In genomic region chr18:55998071-55998522, GRCh38 we compare ENCODE assay signal across 10 cellular contexts.
A peak's percentile ranks its signal among the peaks of the same experiment; 100 is the strongest.
DNase-seq lines count a peak whose midpoint lies in the region; ATAC-seq, FAIRE-seq and TF ChIP-seq lines count a peak whose summit lies in the region.
"Had no signal": no experiment of that assay in that cellular context is flagged by ENCODE, and none has a peak within 500 bp of the region (broad histone marks: within the 10 kb centered on the region; RNA-seq: fewer than 3 reads in every experiment).

No MANE protein-coding gene starts in this region.

- ATAC-seq in RWPE2 (ENCODE audit: low read depth) = peak; percentile 44; the same call in 2 of the 3 replicates
- no peak for ATAC-seq in GM19452 (IDR thresholded peaks at IDR 0.05; ENCODE audit: unreplicated experiment)
- ATAC-seq: K562 had no signal

- no peak for TF ChIP-seq CTCF in RWPE2 (IDR thresholded peaks at IDR 0.05; ENCODE audit: poor library complexity, severe bottlenecking)
- TF ChIP-seq CTCF in prostate gland (IDR thresholded peaks at IDR 0.05) = no peak

- 14% methylated on average over 11 of the region's 11 CpGs for WGBS in prostate gland

- H3K27ac ChIP-seq in RWPE2 (ENCODE audit: poor library complexity, severe bottlenecking) (no peak overlapping the region), prostate gland (no peak overlapping the region)

- H3K27me3 ChIP-seq in RWPE2 (ENCODE audit: insufficient read depth, poor library complexity, severe bottlenecking) (no peaks in the 10 kb centered on the region), prostate gland (replicated peaks; ENCODE audit: insufficient read depth) (no peaks in the 10 kb centered on the region)

- intact Hi-C loops in prostate gland (cut with DNase I) = no loop called here

- H3K4me1 ChIP-seq in RWPE2 (ENCODE audit: insufficient read depth, poor library complexity, severe bottlenecking) (peaks cover 8% of the 10 kb centered on the region), prostate gland (replicated peaks) (no peaks in the 10 kb centered on the region)

- FAIRE-seq in frontal cortex (lab: Jason Lieb, UNC) = no peak
- FAIRE-seq: GM12878, K562 had no signal

- no peaks in the 10 kb centered on the region for H3K36me3 ChIP-seq in RWPE2 (ENCODE audit: low read depth)
- H3K36me3 ChIP-seq in prostate gland = no peaks in the 10 kb centered on the region

- peak; percentile 30 for DNase-seq in ELF-1 (ENCODE audit: low read depth, low spot score)
- no peak for DNase-seq in RWPE2 (ENCODE audit: low spot score)
- peak; percentile 10 to 20 for DNase-seq in frontal cortex (ENCODE audit: low spot score in 2 of 2)
- peak; percentile 15 for DNase-seq in prostate gland (ENCODE audit: low spot score)
- DNase-seq in activated CD4-positive, alpha-beta T cell treated with anti-CD3 and anti-CD28 coated beads for 4 hours = no peak
- DNase-seq in mucosa of gallbladder (ENCODE audit: low spot score) = no peak
- no peak for DNase-seq in CD1c-positive myeloid dendritic cell (ENCODE audit: extremely low spot score)

- no peak overlapping the region for H3K4me3 ChIP-seq in RWPE2 (ENCODE audit: severe bottlenecking)
- H3K4me3 ChIP-seq in prostate gland = no peak overlapping the region
- H3K4me3 ChIP-seq: GM12878, K562 had no signal

- TF ChIP-seq POLR2A in prostate gland (IDR thresholded peaks at IDR 0.05) = no peak

- no peaks in the 10 kb centered on the region for H3K9me3 ChIP-seq in RWPE2 (ENCODE audit: severe bottlenecking)
- H3K9me3 ChIP-seq in prostate gland = no peaks in the 10 kb centered on the region

Comparison
In these comparisons a context has a peak if more than half of its experiments do, and no peak if none do; other contexts are left out.
1. DNase-seq: peak in ELF-1 (single experiment), frontal cortex (2 of 2) and prostate gland (single experiment); none in RWPE2 (single experiment), activated CD4-positive, alpha-beta T cell treated with anti-CD3 and anti-CD28 coated beads for 4 hours (0 of 2), mucosa of gallbladder (single experiment) and CD1c-positive myeloid dendritic cell (single experiment).